10 cellular contexts compared by ENCODE assay signal in the genomic region with DNA sequence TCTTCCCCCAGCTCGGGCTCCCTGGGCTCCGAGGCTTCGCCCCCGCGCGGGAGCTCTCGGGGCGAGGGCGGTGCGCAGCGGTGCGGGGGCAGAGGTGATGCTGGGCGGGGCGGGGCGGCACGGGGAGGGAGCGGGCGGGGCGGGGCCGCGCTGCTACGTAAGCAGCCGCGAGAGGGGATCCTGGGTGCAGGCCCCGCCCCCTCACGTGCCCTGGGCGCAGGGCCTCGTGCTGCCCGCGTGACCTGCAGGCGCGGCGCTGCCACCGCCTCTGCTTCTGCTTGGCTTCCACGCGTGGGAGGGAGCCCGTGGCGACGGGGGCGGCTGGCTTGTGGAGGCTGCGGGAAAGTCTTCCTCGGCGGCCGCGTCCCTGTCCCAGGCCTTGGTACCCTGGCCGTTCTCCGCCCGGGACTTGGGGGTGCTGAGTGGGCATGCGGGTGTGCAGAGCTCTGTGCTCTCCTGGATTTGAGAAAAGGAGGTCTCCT.
DNase-seq lines count a peak whose midpoint lies in the region; ATAC-seq and TF ChIP-seq lines count a peak whose summit lies in the region.
"Had no signal": no experiment of that assay in that cellular context is flagged by ENCODE, and none has a peak within 500 bp of the region (broad histone marks: within the 10 kb centered on the region; RNA-seq: fewer than 3 reads in every experiment).

No MANE protein-coding gene starts in this region.

- TF ChIP-seq CTCF in CD4-positive, alpha-beta T cell (IDR thresholded peaks at IDR 0.05), result no peak
- TF ChIP-seq CTCF in fibroblast of mammary gland (conservative IDR thresholded peaks at IDR 0.05; ENCODE audit: control insufficient read depth, insufficient read depth, low read depth, low read length) (no peak), omental fat pad (IDR thresholded peaks at IDR 0.05) (no peak), HFFc6 (IDR thresholded peaks at IDR 0.05) (no peak)

- CTCF ChIA-PET in CD4-positive, alpha-beta T cell (lab: Charles Lee), result no interaction called here

- DNase-seq in CD4-positive, alpha-beta T cell, result peak in 1 of 10 experiments; percentile 3
- peak; percentile 81 for DNase-seq in NCI-H146 (lab: John Stamatoyannopoulos, UW)
- DNase-seq in fibroblast of mammary gland (ENCODE audit: low read depth), result peak; percentile 15
- DNase-seq in omental fat pad (ENCODE audit: low spot score), result no peak
- no peak for DNase-seq in HFFc6
- no peak for DNase-seq in activated naive CD8-positive, alpha-beta T cell treated with anti-CD3 and anti-CD28 coated beads, Interleukin-2, amount 50 U/mL, for 24 hours
- DNase-seq: NK-92 treated with Interleukin-12 subunit alpha and Interleukin-12 subunit beta, amount 100 ng/mL, for 24 hours had no signal

- POLR2A ChIA-PET in CD4-positive, alpha-beta T cell (lab: Charles Lee), result no interaction called here

- peak; percentile 24 for ATAC-seq in CD4-positive, alpha-beta T cell (ENCODE audit: poor library complexity)
- ATAC-seq in omental fat pad (ENCODE audit: low FRiP score) (peak; percentile 80), GM19035 (IDR thresholded peaks at IDR 0.05; ENCODE audit: unreplicated experiment) (no peak), GM19395 (IDR thresholded peaks at IDR 0.05; ENCODE audit: unreplicated experiment) (no peak)
- no peak for ATAC-seq in activated naive CD8-positive, alpha-beta T cell treated with anti-CD3 and anti-CD28 coated beads, Interleukin-2, amount 50 U/mL, for 24 hours

- H3K4me1 Mint-ChIP-seq in CD4-positive, alpha-beta T cell (ENCODE audit: low read depth), result no peaks in the 10 kb centered on the region
- H3K4me1 Mint-ChIP-seq in HFFc6 (ENCODE audit: low read depth), result no peaks in the 10 kb centered on the region
- no peaks in the 10 kb centered on the region for H3K4me1 Mint-ChIP-seq in activated naive CD8-positive, alpha-beta T cell treated with anti-CD3 and anti-CD28 coated beads, Interleukin-2, amount 50 U/mL, for 24 hours

- no peaks in the 10 kb centered on the region for H3K9me3 ChIP-seq in CD4-positive, alpha-beta T cell (ENCODE audit: control insufficient read depth, low read length)

- H3K9me3 Mint-ChIP-seq in CD4-positive, alpha-beta T cell, result no peaks in the 10 kb centered on the region
- H3K9me3 Mint-ChIP-seq in HFFc6, result no peaks in the 10 kb centered on the region
- no peaks in the 10 kb centered on the region for H3K9me3 Mint-ChIP-seq in activated naive CD8-positive, alpha-beta T cell treated with anti-CD3 and anti-CD28 coated beads, Interleukin-2, amount 50 U/mL, for 24 hours

- H3K36me3 Mint-ChIP-seq in CD4-positive, alpha-beta T cell (ENCODE audit: low read depth), result no peaks in the 10 kb centered on the region
- no peaks in the 10 kb centered on the region for H3K36me3 Mint-ChIP-seq in HFFc6 (ENCODE audit: low read depth)
- no peaks in the 10 kb centered on the region for H3K36me3 Mint-ChIP-seq in activated naive CD8-positive, alpha-beta T cell treated with anti-CD3 and anti-CD28 coated beads, Interleukin-2, amount 50 U/mL, for 24 hours (ENCODE audit: low read depth)

- peaks cover 42% of the 10 kb centered on the region for H3K27me3 ChIP-seq in CD4-positive, alpha-beta T cell (ENCODE audit: control insufficient read depth, insufficient read depth, low read length)

- intact Hi-C loops in CD4-positive, alpha-beta T cell (cut with DNase I, micrococcal nuclease), result no loop called here

- H3K27ac ChIP-seq in CD4-positive, alpha-beta T cell (ENCODE audit: low read depth, low read length), result no peak overlapping the region
- H3K27ac ChIP-seq: HL-60 had no signal

- no peak overlapping the region for H3K27ac Mint-ChIP-seq in CD4-positive, alpha-beta T cell
- no peak overlapping the region for H3K27ac Mint-ChIP-seq in HFFc6
- no peak overlapping the region for H3K27ac Mint-ChIP-seq in activated naive CD8-positive, alpha-beta T cell treated with anti-CD3 and anti-CD28 coated beads, Interleukin-2, amount 50 U/mL, for 24 hours

- H3K4me3 ChIP-seq in fibroblast of mammary gland (ENCODE audit: control insufficient read depth, low read depth, low read length), result no peak overlapping the region

- H3K4me3 Mint-ChIP-seq in CD4-positive, alpha-beta T cell, result peak overlapping the region; percentile 20
- H3K4me3 Mint-ChIP-seq in HFFc6, result no peak overlapping the region
- H3K4me3 Mint-ChIP-seq in activated naive CD8-positive, alpha-beta T cell treated with anti-CD3 and anti-CD28 coated beads, Interleukin-2, amount 50 U/mL, for 24 hours, result no peak overlapping the region

- peaks cover 83% of the 10 kb centered on the region for H3K27me3 Mint-ChIP-seq in CD4-positive, alpha-beta T cell
- peaks cover 12% of the 10 kb centered on the region for H3K27me3 Mint-ChIP-seq in HFFc6 (ENCODE audit: insufficient read depth)
- peaks cover 43% of the 10 kb centered on the region for H3K27me3 Mint-ChIP-seq in activated naive CD8-positive, alpha-beta T cell treated with anti-CD3 and anti-CD28 coated beads, Interleukin-2, amount 50 U/mL, for 24 hours

Comparison
In these comparisons a context has a peak if more than half of its experiments do, and no peak if none do; other contexts are left out.
1. ATAC-seq: peak in CD4-positive, alpha-beta T cell (single experiment) and omental fat pad (single experiment); none in GM19035 (single experiment), activated naive CD8-positive, alpha-beta T cell treated with anti-CD3 and anti-CD28 coated beads, Interleukin-2, amount 50 U/mL, for 24 hours (single experiment) and GM19395 (single experiment).
2. DNase-seq: peak in NCI-H146 (single experiment) and fibroblast of mammary gland (single experiment); none in omental fat pad (single experiment), HFFc6 (single experiment) and activated naive CD8-positive, alpha-beta T cell treated with anti-CD3 and anti-CD28 coated beads, Interleukin-2, amount 50 U/mL, for 24 hours (single experiment).